Comparison of ENCODE assay signal across 21 cellular contexts in the genomic region with DNA sequence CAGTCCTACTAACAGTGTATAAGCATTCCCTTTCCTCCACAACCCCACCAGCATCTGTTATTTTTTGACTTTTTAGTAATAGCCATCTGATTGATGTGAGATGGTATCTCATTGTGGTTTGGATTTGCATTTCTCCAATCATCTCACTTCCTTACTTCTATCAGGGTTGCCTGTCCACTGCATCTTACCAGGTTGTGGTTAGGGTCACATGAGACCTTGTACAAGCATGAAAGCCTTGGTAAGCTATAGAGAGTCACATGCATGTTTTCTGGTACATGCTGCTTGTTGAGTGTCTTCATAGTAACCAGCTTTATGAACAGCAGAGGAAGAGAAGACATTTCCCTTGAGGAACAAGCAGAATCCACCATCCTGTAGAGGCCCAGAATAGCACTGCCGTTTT.
DNase-seq lines count a peak whose midpoint lies in the region; ATAC-seq and TF ChIP-seq lines count a peak whose summit lies in the region.
"Had no signal": no experiment of that assay in that cellular context is flagged by ENCODE, and none has a peak within 500 bp of the region (broad histone marks: within the 10 kb centered on the region; RNA-seq: fewer than 3 reads in every experiment).

No MANE protein-coding gene starts in this region.

- no peak for TF ChIP-seq POLR2A in GM18505 (IDR thresholded peaks at IDR 0.05; ENCODE audit: borderline replicate concordance, extremely low read depth, insufficient read depth, insufficient read length)

- peak; percentile 78 for ATAC-seq in GM18505 (IDR thresholded peaks at IDR 0.05; ENCODE audit: unreplicated experiment)
- peak; percentile 86 for ATAC-seq in GM19452 (IDR thresholded peaks at IDR 0.05; ENCODE audit: unreplicated experiment)
- ATAC-seq in HG03097 (IDR thresholded peaks at IDR 0.05; ENCODE audit: low FRiP score, unreplicated experiment): peak; percentile 76
- ATAC-seq in HG03571 (IDR thresholded peaks at IDR 0.05; ENCODE audit: unreplicated experiment): peak; percentile 79
- ATAC-seq: gastroesophageal sphincter, left colon had no signal

- DNase-seq in activated CD4-positive, CD25-positive, alpha-beta regulatory T cell treated with anti-CD3 and anti-CD28 coated beads, Interleukin-2, amount 50 U/mL, for 72 hours: no peak
- DNase-seq in NCI-H187 treated with DMSO at 0.1 percent for 48 hours (lab: John Stamatoyannopoulos, UW) (no peak), NCI-H1694 (lab: John Stamatoyannopoulos, UW) (no peak)
- no peak for DNase-seq in stimulated activated CD4-positive, alpha-beta T cell treated with anti-CD3 and anti-CD28 coated beads, Interleukin-4, amount 100 ng/mL, for 24 hours
- DNase-seq: activated CD4-positive, alpha-beta T cell treated with anti-CD3 and anti-CD28 coated beads for 4 hours; activated gamma-delta T cell; amniotic stem cell; caudate nucleus; CD4-positive, alpha-beta T cell; DMS79; left colon; NCI-H1436 treated with DMSO at 0.1 percent for 48 hours; NCI-H226; nephron progenitor cell; NK-92 treated with Interleukin-12 subunit alpha and Interleukin-12 subunit beta, amount 100 ng/mL, for 24 hours; SW 1271 had no signal
